In the genomic region with DNA sequence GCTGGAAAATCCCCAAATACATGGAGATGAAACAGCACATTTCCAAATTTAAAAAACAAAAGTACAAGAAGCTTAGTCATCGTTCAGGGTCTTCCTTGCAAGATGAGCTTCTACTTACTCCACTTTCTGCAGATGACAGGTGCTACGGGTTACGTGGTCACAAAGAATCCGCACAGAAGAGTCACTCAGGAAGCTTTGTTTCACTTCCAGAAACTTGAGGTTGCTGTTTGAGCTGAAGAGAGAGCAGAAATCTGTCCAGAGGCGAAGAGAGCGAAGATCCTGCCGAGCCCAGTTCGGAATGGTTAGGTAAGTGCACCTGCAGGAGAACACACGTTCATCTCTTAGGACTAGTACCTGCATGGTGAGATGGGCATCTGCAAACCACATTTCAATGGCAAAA, we compare ENCODE assay signal across 19 cellular contexts. TPM values are rescaled to one million over a fixed set of nuclear protein-coding genes. Genes with fewer than 3 reads are reported as not detected.
A peak's percentile ranks its signal among the peaks of the same experiment; 100 is the strongest.
DNase-seq lines count a peak whose midpoint lies in the region; ATAC-seq and TF ChIP-seq lines count a peak whose summit lies in the region.
"Had no signal": no experiment of that assay in that cellular context is flagged by ENCODE, and none has a peak within 500 bp of the region (broad histone marks: within the 10 kb centered on the region; RNA-seq: fewer than 3 reads in every experiment).

No MANE protein-coding gene starts in this region.

- H3K9me3 Mint-ChIP-seq in natural killer cell treated with Interleukin-12 subunit alpha and Interleukin-12 subunit beta and Interleukin-15 and Interleukin-18, amount 100 ng/mL, for 72 hours, result no peaks in the 10 kb centered on the region
- no peaks in the 10 kb centered on the region for H3K9me3 Mint-ChIP-seq in natural killer cell
- H3K9me3 Mint-ChIP-seq in type B pancreatic cell, result no peaks in the 10 kb centered on the region
- H3K9me3 Mint-ChIP-seq: activated T-cell treated with anti-CD3 and anti-CD28 coated beads, Interleukin-2, amount 50 U/mL, for 4 hours; effector memory CD8-positive, alpha-beta T cell had no signal

- peak overlapping the region; percentile 70 for H3K4me3 Mint-ChIP-seq in natural killer cell treated with Interleukin-12 subunit alpha and Interleukin-12 subunit beta and Interleukin-15 and Interleukin-18, amount 100 ng/mL, for 72 hours
- H3K4me3 Mint-ChIP-seq in natural killer cell (no peak overlapping the region), type B pancreatic cell (no peak overlapping the region)
- H3K4me3 Mint-ChIP-seq: activated T-cell treated with anti-CD3 and anti-CD28 coated beads, Interleukin-2, amount 50 U/mL, for 4 hours; effector memory CD8-positive, alpha-beta T cell had no signal

- H3K27ac Mint-ChIP-seq in natural killer cell treated with Interleukin-12 subunit alpha and Interleukin-12 subunit beta and Interleukin-15 and Interleukin-18, amount 100 ng/mL, for 72 hours, result peak overlapping the region; percentile 59 to 76
- H3K27ac Mint-ChIP-seq in natural killer cell, result no peak overlapping the region
- H3K27ac Mint-ChIP-seq in type B pancreatic cell, result no peak overlapping the region
- H3K27ac Mint-ChIP-seq: effector memory CD8-positive, alpha-beta T cell had no signal

- no peak overlapping the region for H2AFZ ChIP-seq in SU-DHL-6 (ENCODE audit: low read depth, low read length, severe bottlenecking)

- peak overlapping the region; percentile 84 for H3K27ac ChIP-seq in SU-DHL-6 (ENCODE audit: low read depth, low read length)
- H3K27ac ChIP-seq: brain microvascular endothelial cell, foreskin keratinocyte, vagina had no signal

- peaks cover 6% of the 10 kb centered on the region for H3F3A ChIP-seq in SU-DHL-6 (ENCODE audit: insufficient read depth)

- H3K27me3 ChIP-seq in SU-DHL-6 (ENCODE audit: low read length), result no peaks in the 10 kb centered on the region
- H3K27me3 ChIP-seq: brain microvascular endothelial cell, foreskin keratinocyte, vagina had no signal

- H3K4me2 ChIP-seq in SU-DHL-6 (ENCODE audit: low read depth, low read length, poor library complexity, severe bottlenecking), result peak overlapping the region; percentile 76

- H3K9me3 ChIP-seq in SU-DHL-6 (ENCODE audit: insufficient read depth, low read length), result no peaks in the 10 kb centered on the region
- H3K9me3 ChIP-seq: vagina had no signal

- no peaks in the 10 kb centered on the region for H3K9me2 ChIP-seq in SU-DHL-6 (replicated peaks; ENCODE audit: insufficient read depth, low read length)

- peaks cover 26% of the 10 kb centered on the region for H3K36me3 ChIP-seq in SU-DHL-6 (ENCODE audit: low read length)
- H3K36me3 ChIP-seq: brain microvascular endothelial cell, vagina had no signal

- peaks cover 41% of the 10 kb centered on the region for H3K79me2 ChIP-seq in SU-DHL-6 (ENCODE audit: insufficient read depth, low read length)

- TF ChIP-seq CTCF in natural killer cell (IDR thresholded peaks at IDR 0.05) (no peak), SU-DHL-6 (IDR thresholded peaks at IDR 0.05; ENCODE audit: insufficient read depth, low read length, poor library complexity, severe bottlenecking) (no peak), type B pancreatic cell (conservative IDR thresholded peaks at IDR 0.05) (no peak)

- peak; percentile 76 to 82 for ATAC-seq in natural killer cell treated with Interleukin-12 subunit alpha and Interleukin-12 subunit beta and Interleukin-15 and Interleukin-18, amount 100 ng/mL, for 72 hours
- ATAC-seq in natural killer cell (no peak), HG02852 (IDR thresholded peaks at IDR 0.05; ENCODE audit: unreplicated experiment) (peak; percentile 51), HG02870 (IDR thresholded peaks at IDR 0.05; ENCODE audit: unreplicated experiment) (no peak)
- ATAC-seq: activated T-cell treated with anti-CD3 and anti-CD28 coated beads, Interleukin-2, amount 50 U/mL, for 4 hours; effector memory CD8-positive, alpha-beta T cell; foreskin keratinocyte had no signal

- H3K4me3 ChIP-seq in SU-DHL-6 (ENCODE audit: insufficient read depth, low read length, poor library complexity, severe bottlenecking), result peak overlapping the region; percentile 81
- H3K4me3 ChIP-seq: vagina had no signal

- no peaks in the 10 kb centered on the region for H3K27me3 Mint-ChIP-seq in natural killer cell treated with Interleukin-12 subunit alpha and Interleukin-12 subunit beta and Interleukin-15 and Interleukin-18, amount 100 ng/mL, for 72 hours
- no peaks in the 10 kb centered on the region for H3K27me3 Mint-ChIP-seq in natural killer cell (ENCODE audit: low read depth in 2 of 2)
- H3K27me3 Mint-ChIP-seq in type B pancreatic cell, result no peaks in the 10 kb centered on the region

- peaks cover 14 to 17% of the 10 kb centered on the region in 2 donors for H3K4me1 Mint-ChIP-seq in natural killer cell treated with Interleukin-12 subunit alpha and Interleukin-12 subunit beta and Interleukin-15 and Interleukin-18, amount 100 ng/mL, for 72 hours (ENCODE audit: low read depth in 2 of 2)
- H3K4me1 Mint-ChIP-seq in natural killer cell (peaks cover 5 to 6% of the 10 kb centered on the region in 2 donors), type B pancreatic cell (ENCODE audit: unreplicated experiment) (no peaks in the 10 kb centered on the region)

- peak overlapping the region; percentile 74 for H3K9ac ChIP-seq in SU-DHL-6 (ENCODE audit: low read length)

- DNase-seq in natural killer cell treated with Interleukin-12 subunit alpha and Interleukin-12 subunit beta and Interleukin-15 and Interleukin-18, amount 100 ng/mL, for 72 hours (ENCODE audit: low spot score), result no peak
- DNase-seq in natural killer cell, result no peak
- no peak for DNase-seq in type B pancreatic cell (ENCODE audit: extremely low spot score, unreplicated experiment)
- DNase-seq in NCI-H1436 treated with DMSO at 0.1 percent for 48 hours (lab: John Stamatoyannopoulos, UW), result no peak
- no peak for DNase-seq in GOT3 (lab: John Stamatoyannopoulos, UW)
- DNase-seq: activated T-cell treated with anti-CD3 and anti-CD28 coated beads, Interleukin-2, amount 50 U/mL, for 4 hours; brain microvascular endothelial cell; DND-41; effector memory CD8-positive, alpha-beta T cell; foreskin keratinocyte; islet precursor cell; NCI-H146; NCI-H526 treated with DMSO at 0.1 percent for 48 hours had no signal

- H3K36me3 Mint-ChIP-seq in natural killer cell treated with Interleukin-12 subunit alpha and Interleukin-12 subunit beta and Interleukin-15 and Interleukin-18, amount 100 ng/mL, for 72 hours, result no peaks in the 10 kb centered on the region
- no peaks in the 10 kb centered on the region for H3K36me3 Mint-ChIP-seq in natural killer cell
- no peaks in the 10 kb centered on the region for H3K36me3 Mint-ChIP-seq in type B pancreatic cell

- intact Hi-C loops in natural killer cell (cut with micrococcal nuclease), result no loop called here

- H4K20me1 ChIP-seq in SU-DHL-6 (ENCODE audit: low read depth, low read length), result no peaks in the 10 kb centered on the region

RNA-seq across cellular contexts. Expression of a gene that starts 9.4 kb away (rescaled TPM):
- total RNA-seq in natural killer cell treated with Interleukin-12 subunit alpha and Interleukin-12 subunit beta and Interleukin-15 and Interleukin-18, amount 100 ng/mL, for 72 hours, result 1 to 10 TPM; 1.1 to 1.2 TPM
- total RNA-seq in natural killer cell (not detected), type B pancreatic cell (ENCODE audit: low replicate concordance) (0.98 TPM in 1 of 2 replicates, not detected in the other)
- total RNA-seq: activated T-cell treated with anti-CD3 and anti-CD28 coated beads, Interleukin-2, amount 50 U/mL, for 4 hours; foreskin keratinocyte; pulmonary artery endothelial cell; vagina had no signal

RNA-seq across cellular contexts. Expression of a gene that starts 28.2 kb away (rescaled TPM):
- total RNA-seq in natural killer cell treated with Interleukin-12 subunit alpha and Interleukin-12 subunit beta and Interleukin-15 and Interleukin-18, amount 100 ng/mL, for 72 hours, result 100 to 1,000 TPM in 1 of 2 donors, 10 to 100 TPM in 1; 50.3 to 154 TPM
- 10 to 100 TPM; 30.2 to 71.2 (median 42.6) TPM for total RNA-seq in natural killer cell
- 35.6 and 65.4 TPM in 2 replicates for total RNA-seq in type B pancreatic cell (ENCODE audit: low replicate concordance)
- total RNA-seq: SK-MEL-5 had no signal

RNA-seq across cellular contexts. Expression of a gene that starts 32.0 kb away (rescaled TPM):
- total RNA-seq in natural killer cell treated with Interleukin-12 subunit alpha and Interleukin-12 subunit beta and Interleukin-15 and Interleukin-18, amount 100 ng/mL, for 72 hours, result 100 to 1,000 TPM in 1 of 2 donors, 10 to 100 TPM in 1; 81.6 to 253 TPM
- total RNA-seq in natural killer cell (100 to 1,000 TPM; 213 to 342 (median 244) TPM), type B pancreatic cell (ENCODE audit: low replicate concordance) (not detected in 2 replicates)
- total RNA-seq: foreskin keratinocyte, pulmonary artery endothelial cell, SK-MEL-5 had no signal

Comparison
In these comparisons a context has a peak if more than half of its experiments do, and no peak if none do; other contexts are left out.
1. ATAC-seq: peak in natural killer cell treated with Interleukin-12 subunit alpha and Interleukin-12 subunit beta and Interleukin-15 and Interleukin-18, amount 100 ng/mL, for 72 hours (2 of 2) and HG02852 (single experiment); none in natural killer cell (0 of 3) and HG02870 (single experiment).
2. H3K27ac Mint-ChIP-seq: peak in natural killer cell treated with Interleukin-12 subunit alpha and Interleukin-12 subunit beta and Interleukin-15 and Interleukin-18, amount 100 ng/mL, for 72 hours (2 of 2); none in natural killer cell (0 of 2) and type B pancreatic cell (single experiment).
3. RNA of a gene that starts 32.0 kb away (total RNA-seq): 81.6 to 253 TPM in natural killer cell treated with Interleukin-12 subunit alpha and Interleukin-12 subunit beta and Interleukin-15 and Interleukin-18, amount 100 ng/mL, for 72 hours and 213 to 342 TPM in natural killer cell; not detected in type B pancreatic cell; every median in the first group is over 10 times any median in the second.